ENCODE assay signal across 8 cellular contexts in genomic region chr1:8040586-8040985, GRCh38. TPM values are rescaled to one million over a fixed set of nuclear protein-coding genes. Genes with fewer than 3 reads are reported as not detected.
DNase-seq lines count a peak whose midpoint lies in the region; ATAC-seq, FAIRE-seq and TF ChIP-seq lines count a peak whose summit lies in the region.

No MANE protein-coding gene starts in this region.

- H2BK15ac ChIP-seq in IMR-90 (ENCODE audit: low read depth, low read length) = peak overlapping the region; percentile 79

- ATAC-seq in A549 (peak; percentile 98 to 99), IMR-90 (ENCODE audit: low read depth) (peak; percentile 99), GM12878 (no peak), HepG2 (peak; percentile 88), HG03432 (IDR thresholded peaks at IDR 0.05; ENCODE audit: unreplicated experiment) (no peak), HG02678 (IDR thresholded peaks at IDR 0.05; ENCODE audit: unreplicated experiment) (no peak), GM21723 (IDR thresholded peaks at IDR 0.05; ENCODE audit: unreplicated experiment) (no peak)

- H2BK120ac ChIP-seq in IMR-90 (ENCODE audit: low read depth, low read length) = peak overlapping the region; percentile 77

- no peaks in the 10 kb centered on the region for H4K20me1 ChIP-seq in IMR-90 (ENCODE audit: insufficient read depth, low read length)
- no peaks in the 10 kb centered on the region for H4K20me1 ChIP-seq in GM12878 (ENCODE audit: control insufficient read depth, insufficient read depth)
- H4K20me1 ChIP-seq in HepG2 (ENCODE audit: insufficient read depth, low read length) = no peaks in the 10 kb centered on the region

- RAD21 ChIA-PET in GM12878 (lab: Charles Lee; ENCODE audit: unreplicated experiment) = interaction anchor here (2.0 kb wide), 1 partner anchor 273 kb away, joined by 5 read pairs; no protein-coding TSS in a partner anchor

- H3K9ac ChIP-seq in IMR-90 (ENCODE audit: low read depth, low read length) (no peak overlapping the region), GM12878 (ENCODE audit: control insufficient read depth, insufficient read depth, low read length) (no peak overlapping the region), HepG2 (ENCODE audit: insufficient read depth, low read depth, low read length) (no peak overlapping the region)

- intact Hi-C loops in IMR-90 (cut with micrococcal nuclease) = loop anchor here (5.0 kb wide), 1 partner anchor 37 kb away; no protein-coding TSS in a partner anchor
- intact Hi-C loops in GM12878 (cut with micrococcal nuclease; ENCODE audit: unreplicated experiment) = no loop called here
- intact Hi-C loops in HepG2 (cut with micrococcal nuclease; ENCODE audit: unreplicated experiment) = loop anchor here (2.0 to 10.0 kb wide), 2 partner anchors 54 to 80 kb away; no protein-coding TSS in a partner anchor

- H2AK9ac ChIP-seq in IMR-90 (replicated peaks; ENCODE audit: low read depth, low read length, poor library complexity) = no peak overlapping the region

- WGBS in A549 (ENCODE audit: missing lambda C conversion rate) = 0% methylated on average over 1 of the region's 1 CpG
- WGBS in IMR-90 (ENCODE audit: extremely low coverage in 2 of 2, insufficient read length in 1 of 2), 2 experiments = 33% methylated on average over 1 of the region's 1 CpG; no CpG with 5 or more reads in 1 of the 2 experiments
- 0% methylated on average over 1 of the region's 1 CpG for WGBS in GM12878 (ENCODE audit: insufficient coverage, insufficient replicate concordance, low lambda C conversion rate, missing lambda C conversion rate)
- WGBS in HepG2 (ENCODE audit: low lambda C conversion rate) = 22% methylated on average over 1 of the region's 1 CpG

- H3K9me1 ChIP-seq in IMR-90 (ENCODE audit: insufficient read depth, low read length) = no peaks in the 10 kb centered on the region

- SMC1A ChIA-PET in GM12878 (lab: Charles Lee; ENCODE audit: uncharacterized antibody, unreplicated experiment) = interaction anchor here (0.8 to 1.4 kb wide), 6 partner anchors 12 to 273 kb away, joined by 3 to 4 read pairs (median 3); no protein-coding TSS in a partner anchor

- dilution Hi-C loops in IMR-90 (cut with HindIII; ENCODE audit: low sequenced_read_pairs, unreplicated experiment) = no loop called here

- peak overlapping the region; percentile 26; the same call in 1 of the 2 replicates for H3K23ac ChIP-seq in IMR-90 (ENCODE audit: low read depth, low read length)

- H3K4me3 ChIP-seq in A549 (no peak overlapping the region), IMR-90 (ENCODE audit: insufficient read depth, low read depth, low read length) (no peak overlapping the region), GM12878 (no peak overlapping the region), HepG2 (replicated peaks in 1 of 3; ENCODE audit: insufficient read depth in 1 of 3, low read depth in 2 of 3, low read length in 3 of 3) (no peak overlapping the region)

- peak overlapping the region; percentile 49; the same call in 1 of the 2 replicates for H3K4ac ChIP-seq in IMR-90 (ENCODE audit: low read depth, low read length)

- peak overlapping the region; percentile 84 for H2BK5ac ChIP-seq in IMR-90 (ENCODE audit: low read depth, low read length, poor library complexity, severe bottlenecking)

- H3K27ac ChIP-seq in A549 (peak overlapping the region; percentile 84 to 89), IMR-90 (ENCODE audit: insufficient read depth, low read length) (peak overlapping the region; percentile 11), GM12878 (ENCODE audit: control insufficient read depth, insufficient read depth) (no peak overlapping the region), HepG2 (ENCODE audit: extremely low read length, insufficient read depth, low read length) (peak overlapping the region; percentile 28)

- POLR2A ChIA-PET in A549 (lab: Yijun Ruan, JAX) (interaction anchor here (0.9 to 1.3 kb wide), 7 partner anchors 13 to 161 kb away, joined by 3 to 6 read pairs (median 4); no protein-coding TSS in a partner anchor), IMR-90 (lab: Charles Lee; ENCODE audit: unreplicated experiment) (interaction anchor here (0.5 kb wide), 1 partner anchor 124 kb away, joined by 4 read pairs; no protein-coding TSS in a partner anchor), GM12878 (lab: Charles Lee) (no interaction called here), HepG2 (lab: Yijun Ruan, JAX) (interaction anchor here (0.9 to 1.6 kb wide), 17 partner anchors 10 to 219 kb away, joined by 3 to 28 read pairs (median 6); partner anchors contain the start of gene ERRFI1)

- TF ChIP-seq RAD21 in A549 (conservative IDR thresholded peaks at IDR 0.05 in 1 of 2, IDR thresholded peaks at IDR 0.05 in 1 of 2) (peak in 1 of 2 experiments; percentile 19; a peak in 3 of 5 replicates), IMR-90 (IDR thresholded peaks at IDR 0.05; ENCODE audit: low read length) (peak; percentile 8; the same call in 1 of the 2 replicates), GM12878 (IDR thresholded peaks at IDR 0.05; ENCODE audit: insufficient read depth, low read depth, low read length) (no peak), HepG2 (CRISPR knock-in tag; IDR thresholded peaks at IDR 0.05) (no peak)

- H3K4me2 ChIP-seq in A549 (peak overlapping the region; percentile 55), IMR-90 (ENCODE audit: low read depth, low read length) (no peak overlapping the region), GM12878 (ENCODE audit: control insufficient read depth, insufficient read depth) (no peak overlapping the region), HepG2 (ENCODE audit: low read depth, low read length) (no peak overlapping the region)

- peak overlapping the region; percentile 84 for H2BK20ac ChIP-seq in IMR-90 (ENCODE audit: low read depth, low read length)

- no peak for TF ChIP-seq CTCF in A549 (IDR thresholded peaks at IDR 0.05)
- no peak for TF ChIP-seq CTCF in IMR-90 (conservative IDR thresholded peaks at IDR 0.05; ENCODE audit: low read depth, low read length)
- no peak for TF ChIP-seq CTCF in GM12878 (IDR thresholded peaks at IDR 0.05 in 2 of 3, conservative IDR thresholded peaks at IDR 0.05 in 1 of 3; ENCODE audit: control insufficient read depth in 2 of 3, extremely low read depth in 1 of 3, insufficient read depth in 1 of 3, low read depth in 3 of 3, low read length in 3 of 3)
- TF ChIP-seq CTCF in HepG2 (CRISPR knock-in tag; IDR thresholded peaks at IDR 0.05) = no peak

- H3K36me3 ChIP-seq in IMR-90 (ENCODE audit: control insufficient read depth, insufficient read depth, low read length) (no peaks in the 10 kb centered on the region), GM12878 (ENCODE audit: control insufficient read depth in 2 of 2, insufficient read depth in 2 of 2, low read length in 1 of 2) (no peaks in the 10 kb centered on the region), HepG2 (replicated peaks in 1 of 2; ENCODE audit: control insufficient read depth in 1 of 2, insufficient read depth in 2 of 2, low read length in 2 of 2) (no peaks in the 10 kb centered on the region)

- no peak; a peak in 1 of 5 replicates for TF ChIP-seq EP300 in A549 (IDR thresholded peaks at IDR 0.05)
- TF ChIP-seq EP300 in GM12878 (IDR thresholded peaks at IDR 0.05; ENCODE audit: borderline replicate concordance in 1 of 2, control insufficient read depth in 1 of 2, low read depth in 2 of 2, low read length in 2 of 2) = no peak
- peak in 1 of 2 experiments; percentile 83; a peak in 2 of 4 replicates for TF ChIP-seq EP300 in HepG2 (IDR thresholded peaks at IDR 0.05; ENCODE audit: low read depth in 2 of 2, low read length in 2 of 2)
- no peak for TF ChIP-seq EP300 in HepG2 (CRISPR knock-in tag; IDR thresholded peaks at IDR 0.05; ENCODE audit: borderline replicate concordance)

- peak overlapping the region; percentile 41 to 65 for H4K8ac ChIP-seq in IMR-90 (ENCODE audit: low read depth in 2 of 2, low read length in 2 of 2)

- peak overlapping the region; percentile 90; the same call in 1 of the 2 replicates for H3K18ac ChIP-seq in IMR-90 (ENCODE audit: low read depth, low read length)

- peak overlapping the region; percentile 77; the same call in 1 of the 2 replicates for H4K5ac ChIP-seq in IMR-90 (ENCODE audit: low read depth, low read length)

- H4K91ac ChIP-seq in IMR-90 (ENCODE audit: insufficient read depth, low read depth, low read length) = peak overlapping the region; percentile 73

- H3K79me2 ChIP-seq in GM12878 (ENCODE audit: control insufficient read depth, insufficient read depth, low read length) (no peaks in the 10 kb centered on the region), HepG2 (ENCODE audit: insufficient read depth, low read length) (no peaks in the 10 kb centered on the region)

- BruUV-seq in IMR-90 (replicated peaks; lab: Mats Ljungman, UMichigan) (no TSS peak), GM12878 (replicated peaks; lab: Mats Ljungman, UMichigan) (no TSS peak), HepG2 (replicated peaks; lab: Mats Ljungman, UMichigan) (no TSS peak)

- no peaks in the 10 kb centered on the region for H3K27me3 ChIP-seq in IMR-90 (ENCODE audit: control insufficient read depth, insufficient read depth, low read length)
- no peaks in the 10 kb centered on the region for H3K27me3 ChIP-seq in GM12878 (replicated peaks in 1 of 2; ENCODE audit: control insufficient read depth in 2 of 2, insufficient read depth in 2 of 2, low read length in 1 of 2)
- no peaks in the 10 kb centered on the region for H3K27me3 ChIP-seq in HepG2 (ENCODE audit: control insufficient read depth in 1 of 2, insufficient read depth in 2 of 2, low read length in 2 of 2)

- peak overlapping the region; percentile 14; the same call in 1 of the 2 replicates for H3K56ac ChIP-seq in IMR-90 (ENCODE audit: extremely low read depth, insufficient read depth, low read length)

- peak overlapping the region; percentile 43 for H3K14ac ChIP-seq in IMR-90 (replicated peaks; ENCODE audit: low read depth, low read length)

- in situ Hi-C loops in IMR-90 (cut with MboI; ENCODE audit: low sequenced_read_pairs) = no loop called here
- in situ Hi-C loops in GM12878 (cut with MboI) = no loop called here
- in situ Hi-C loops in HepG2 (cut with HindIII; ENCODE audit: extremely low pct_ligation_motif_present, low pct_unique_long_range_greater_than_20kb) = loop anchor here (25.0 kb wide), 1 partner anchor 97 kb away; no protein-coding TSS in a partner anchor

- peak overlapping the region; percentile 48 for H2AK5ac ChIP-seq in IMR-90 (ENCODE audit: low read depth, low read length)

- H3K9me3 ChIP-seq in A549 (peaks cover 15% of the 10 kb centered on the region; the same call in 2 of the 3 replicates), IMR-90 (ENCODE audit: control insufficient read depth, insufficient read depth, low read length) (no peaks in the 10 kb centered on the region), GM12878 (replicated peaks; ENCODE audit: control insufficient read depth, insufficient read depth, low read length) (no peaks in the 10 kb centered on the region; the same call in 2 of the 3 replicates), HepG2 (ENCODE audit: low read length) (0 out of 2 replicates have a peak, but pooled peaks cover 4% of the 10 kb centered on the region)

- no peak overlapping the region for H2AFZ ChIP-seq in IMR-90 (replicated peaks; ENCODE audit: low read length, poor library complexity)
- H2AFZ ChIP-seq in GM12878 (ENCODE audit: control insufficient read depth, low read depth, low read length) = no peak overlapping the region
- H2AFZ ChIP-seq in HepG2 (ENCODE audit: low read length) = no peak overlapping the region

- H3K4me1 ChIP-seq in A549 (peaks cover 17% of the 10 kb centered on the region), IMR-90 (ENCODE audit: control insufficient read depth, insufficient read depth, low read length) (peaks cover 2% of the 10 kb centered on the region; the same call in 1 of the 2 replicates), GM12878 (ENCODE audit: control insufficient read depth, insufficient read depth, low read length) (no peaks in the 10 kb centered on the region), HepG2 (ENCODE audit: insufficient read depth, low read length) (peaks cover 29% of the 10 kb centered on the region)

- FAIRE-seq in A549 (lab: Jason Lieb, UNC) (peak; percentile 91), GM12878 (lab: Jason Lieb, UNC) (peak; percentile 31), HepG2 (lab: Jason Lieb, UNC) (peak; percentile 81)

- no peak for TF ChIP-seq POLR2A in A549 (IDR thresholded peaks at IDR 0.05; ENCODE audit: low read length)
- no peak for TF ChIP-seq POLR2A in IMR-90 (IDR thresholded peaks at IDR 0.05; ENCODE audit: low read depth, low read length)
- no peak for TF ChIP-seq POLR2A in GM12878 (IDR thresholded peaks at IDR 0.05; ENCODE audit: low read depth, low read length)
- TF ChIP-seq POLR2A in HepG2 (IDR thresholded peaks at IDR 0.05; ENCODE audit: insufficient read depth in 1 of 2, low read depth in 2 of 2, low read length in 2 of 2) = no peak

- peak; percentile 82 to 96 for DNase-seq in A549 (ENCODE audit: low read depth in 1 of 2, low spot score in 1 of 2)
- DNase-seq in IMR-90 = peak; percentile 99
- DNase-seq in GM12878 (ENCODE audit: low read depth, low spot score) = no peak
- DNase-seq in HepG2 (ENCODE audit: low spot score) = peak; percentile 96
- DNase-seq in ecto neural progenitor cell (ENCODE audit: low spot score) = no peak

- no peaks in the 10 kb centered on the region for H3K79me1 ChIP-seq in IMR-90 (ENCODE audit: low read depth in 1 of 2, low read length in 2 of 2)

- CTCF ChIA-PET in A549 (lab: Yijun Ruan, JAX) = interaction anchor here (1.1 to 1.6 kb wide), 5 partner anchors 9 to 273 kb away, joined by 3 to 9 read pairs (median 3); no protein-coding TSS in a partner anchor
- CTCF ChIA-PET in IMR-90 (lab: Yijun Ruan, JAX) = interaction anchor here (0.5 to 0.9 kb wide), 3 partner anchors 9 to 43 kb away, joined by 3 to 5 read pairs (median 4); no protein-coding TSS in a partner anchor
- CTCF ChIA-PET in GM12878 (lab: Yijun Ruan, JAX) = interaction anchor here (1.2 kb wide), 1 partner anchor 9 kb away, joined by 6 read pairs; no protein-coding TSS in a partner anchor
- CTCF ChIA-PET in HepG2 (lab: Yijun Ruan, JAX; ENCODE audit: low intra/inter-chr PET ratio, low total read pairs) = no interaction called here

RNA-seq across cellular contexts. Expression of gene ERRFI1, which starts 14.5 kb away (rescaled TPM):
- polyA plus RNA-seq in A549 (2011; rRNA removed) = 193 and 217 TPM in 2 replicates
- 48.0 and 74.2 TPM in 2 replicates for polyA plus RNA-seq in A549 (2012; cell fraction: cytosol; rRNA removed)
- polyA plus RNA-seq in A549 (2012; cell fraction: nucleus; rRNA removed) = 61.4 and 108 TPM in 2 replicates
- polyA plus RNA-seq in A549 (2017; fragmentation: RNase III; extraction: RNeasy Plus Mini Kit Qiagen cat#74134 plus additional on column Dnase treatment) = 44.2 to 51.0 TPM (median 49.0 TPM) in 3 replicates
- polyA minus RNA-seq in A549 (2011; rRNA and poly(A)+ RNA removed) = 94.7 and 114 TPM in 2 replicates
- total RNA-seq in IMR-90 (2012; rRNA removed) = 101 and 106 TPM in 2 replicates
- 102 and 145 TPM in 2 replicates for polyA plus RNA-seq in IMR-90 (2012; rRNA removed)
- polyA plus RNA-seq in IMR-90 (2012; cell fraction: cytosol; rRNA removed) = 66.7 and 88.3 TPM in 2 replicates
- polyA plus RNA-seq in IMR-90 (2012; cell fraction: nucleus; rRNA removed; ENCODE audit: low replicate concordance) = 50.7 and 405 TPM in 2 replicates
- 0.71 and 0.98 TPM in 2 replicates for total RNA-seq in GM12878 (2013; cell fraction: nucleolus; rRNA removed)
- 3.8 and 4.4 TPM in 2 replicates for total RNA-seq in GM12878 (2014; rRNA removed)
- 4.1 TPM in 2 replicates for total RNA-seq in GM12878 (2014; rRNA removed; fragmentation: Illumina TruSeq; extraction: Trizol)
- 4.6 and 6.5 TPM in 2 replicates for total RNA-seq in GM12878 (2021)
- 2.0 TPM for polyA plus RNA-seq in GM12878 (2011; ENCODE audit: low read depth)
- 0.73 and 0.90 TPM in 2 replicates for polyA plus RNA-seq in GM12878 (2011; rRNA removed)
- 0.49 and 0.53 TPM in 2 replicates for polyA plus RNA-seq in GM12878 (2011; cell fraction: cytosol; rRNA removed)
- 0.67 and 0.69 TPM in 2 replicates for polyA plus RNA-seq in GM12878 (2011; cell fraction: nucleus; rRNA removed)
- 2.3 and 2.4 TPM in 2 replicates for polyA plus RNA-seq in GM12878 (2012)
- 5.9 and 6.9 TPM in 2 replicates for polyA plus RNA-seq in GM12878 (2014; fragmentation: Illumina TruSeq; extraction: Trizol)
- polyA plus RNA-seq in GM12878 (2014; fragmentation: Nextera tagmentation; extraction: Ambion mirVana) = 1 to 10 TPM; 1.6 to 2.4 TPM
- polyA plus RNA-seq in GM12878 (2014; rRNA removed) = 3.2 and 4.0 TPM in 2 replicates
- 1 to 10 TPM; 2.0 to 2.3 TPM for polyA plus RNA-seq in GM12878 (2016; fragmentation: Nextera tagmentation; extraction: Ambion mirVana)
- 0.59 and 0.62 TPM in 2 replicates for polyA minus RNA-seq in GM12878 (2011; rRNA and poly(A)+ RNA removed)
- polyA minus RNA-seq in GM12878 (2011; cell fraction: cytosol; rRNA and poly(A)+ RNA removed) = 0.80 and 0.94 TPM in 2 replicates
- 0.48 TPM in 2 replicates for polyA minus RNA-seq in GM12878 (2011; cell fraction: nucleus; rRNA and poly(A)+ RNA removed)
- 84.4 and 99.5 TPM in 2 replicates for total RNA-seq in HepG2 (2016; rRNA removed; fragmentation: Illumina TruSeq; extraction: Trizol)
- total RNA-seq in HepG2 (2016; cell fraction: cytosol; rRNA removed; fragmentation: Illumina TruSeq; extraction: Trizol; ENCODE audit: low read depth) = 16.2 and 17.9 TPM in 2 replicates
- total RNA-seq in HepG2 (2016; cell fraction: insoluble cytoplasmic fraction; rRNA removed; fragmentation: Illumina TruSeq; extraction: Trizol) = 83.4 and 92.6 TPM in 2 replicates
- 72.5 and 74.8 TPM in 2 replicates for total RNA-seq in HepG2 (2016; cell fraction: membrane; rRNA removed; fragmentation: Illumina TruSeq; extraction: Trizol)
- 61.8 and 73.3 TPM in 2 replicates for total RNA-seq in HepG2 (2016; cell fraction: nucleus; rRNA removed; fragmentation: Illumina TruSeq; extraction: Trizol)
- polyA plus RNA-seq in HepG2 (2011; rRNA removed) = 634 and 753 TPM in 2 replicates
- 492 and 608 TPM in 2 replicates for polyA plus RNA-seq in HepG2 (2011; cell fraction: cytosol; rRNA removed)
- polyA plus RNA-seq in HepG2 (2011; cell fraction: nucleus; rRNA removed) = 300 and 467 TPM in 2 replicates
- 335 and 494 TPM in 2 replicates for polyA plus RNA-seq in HepG2 (2012)
- 8.7 and 10.5 TPM in 2 replicates for polyA plus RNA-seq in HepG2 (2016; cell fraction: cytosol; fragmentation: Illumina TruSeq; extraction: Trizol; ENCODE audit: low read depth)
- 102 and 107 TPM in 2 replicates for polyA plus RNA-seq in HepG2 (2016; cell fraction: insoluble cytoplasmic fraction; fragmentation: Illumina TruSeq; extraction: Trizol; ENCODE audit: low read depth)
- 41.9 and 45.1 TPM in 2 replicates for polyA plus RNA-seq in HepG2 (2016; cell fraction: membrane; fragmentation: Illumina TruSeq; extraction: Trizol; ENCODE audit: low read depth)
- 110 and 117 TPM in 2 replicates for polyA plus RNA-seq in HepG2 (2016; cell fraction: nucleus; fragmentation: Illumina TruSeq; extraction: Trizol; ENCODE audit: insufficient read depth, low read depth)
- polyA minus RNA-seq in HepG2 (2011; rRNA and poly(A)+ RNA removed; ENCODE audit: low replicate concordance) = 6.9 and 217 TPM in 2 replicates
- polyA minus RNA-seq in HepG2 (2011; cell fraction: cytosol; rRNA and poly(A)+ RNA removed) = 288 and 291 TPM in 2 replicates
- 228 and 458 TPM in 2 replicates for polyA minus RNA-seq in HepG2 (2011; cell fraction: nucleus; rRNA and poly(A)+ RNA removed)

Comparison
In these comparisons a context has a peak if more than half of its experiments do, and no peak if none do; other contexts are left out.
1. ATAC-seq: peak in A549 (2 of 2), IMR-90 (single experiment) and HepG2 (single experiment); none in GM12878 (single experiment), HG03432 (single experiment), HG02678 (single experiment) and GM21723 (single experiment).
2. DNase-seq: peak in A549 (2 of 2), IMR-90 (single experiment) and HepG2 (single experiment); none in GM12878 (single experiment) and ecto neural progenitor cell (single experiment).